ENCODE assay signal across 8 cellular contexts in genomic region chr15:73752817-73753214, GRCh38. TPM values are rescaled to one million over a fixed set of nuclear protein-coding genes. Genes with fewer than 3 reads are reported as not detected.
DNase-seq lines count a peak whose midpoint lies in the region; ATAC-seq and TF ChIP-seq lines count a peak whose summit lies in the region.

No MANE protein-coding gene starts in this region.

- no peak for TF ChIP-seq CTCF in BJ (IDR thresholded peaks at IDR 0.05; ENCODE audit: insufficient read depth, low read depth, low read length)
- no peak for TF ChIP-seq CTCF in cardiac muscle cell (IDR thresholded peaks at IDR 0.05; ENCODE audit: low read depth, low read length)
- TF ChIP-seq CTCF in progenitor cell of endocrine pancreas (IDR thresholded peaks at IDR 0.05; ENCODE audit: unreplicated experiment) = no peak
- TF ChIP-seq CTCF in OCI-LY7 (conservative IDR thresholded peaks at IDR 0.05; ENCODE audit: low read length) = no peak

- no peaks in the 10 kb centered on the region for H3K36me3 Mint-ChIP-seq in progenitor cell of endocrine pancreas (ENCODE audit: insufficient read depth)

- CTCF ChIA-PET in BJ (lab: Yijun Ruan, JAX) (no interaction called here), OCI-LY7 (lab: Charles Lee; ENCODE audit: unreplicated experiment) (no interaction called here)

- H3K4me1 Mint-ChIP-seq in progenitor cell of endocrine pancreas (ENCODE audit: low read depth) = peaks cover 1% of the 10 kb centered on the region

- no peak for ATAC-seq in HG03280 (IDR thresholded peaks at IDR 0.05; ENCODE audit: unreplicated experiment)

- peaks cover 67% of the 10 kb centered on the region for H3K27me3 Mint-ChIP-seq in progenitor cell of endocrine pancreas

- intact Hi-C loops in OCI-LY7 (cut with micrococcal nuclease; ENCODE audit: unreplicated experiment) = no loop called here

- no peak overlapping the region for H3K4me3 Mint-ChIP-seq in progenitor cell of endocrine pancreas (ENCODE audit: low read depth)

- H3K27ac Mint-ChIP-seq in progenitor cell of endocrine pancreas = no peak overlapping the region

- H3K27ac ChIP-seq in SJCRH30 = no peak overlapping the region
- no peak overlapping the region for H3K27ac ChIP-seq in cardiac muscle cell
- no peak overlapping the region for H3K27ac ChIP-seq in OCI-LY7 (ENCODE audit: low read depth, low read length, poor library complexity, severe bottlenecking)

- DNase-seq in BJ (ENCODE audit: low read depth) = no peak
- DNase-seq in SJCRH30 = no peak
- peak; percentile 47 to 66 for DNase-seq in cardiac muscle cell (ENCODE audit: low read depth in 1 of 2, low spot score in 1 of 2)
- peak; percentile 21 for DNase-seq in progenitor cell of endocrine pancreas (ENCODE audit: low spot score, unreplicated experiment)
- no peak for DNase-seq in OCI-LY7 (ENCODE audit: low spot score)
- no peak for DNase-seq in globus pallidus (ENCODE audit: low spot score)
- no peak for DNase-seq in central memory CD4-positive, alpha-beta T cell

- peak overlapping the region; percentile 40 for H3K4me3 ChIP-seq in BJ (ENCODE audit: low read depth, low read length)
- H3K4me3 ChIP-seq in SJCRH30 = peak overlapping the region; percentile 19; the same call in 1 of the 2 replicates
- peak overlapping the region; percentile 54 for H3K4me3 ChIP-seq in cardiac muscle cell
- H3K4me3 ChIP-seq in OCI-LY7 (ENCODE audit: low read depth, low read length, poor library complexity, severe bottlenecking) = no peak overlapping the region

- BruUV-seq in OCI-LY7 (replicated peaks; lab: Mats Ljungman, UMichigan) = no TSS peak

- H3K9me2 ChIP-seq in OCI-LY7 (ENCODE audit: insufficient read depth, low read length) = no peaks in the 10 kb centered on the region

- no peak overlapping the region for H2AFZ ChIP-seq in OCI-LY7 (ENCODE audit: low read length)

- H3K9me3 Mint-ChIP-seq in progenitor cell of endocrine pancreas (ENCODE audit: low read depth) = no peaks in the 10 kb centered on the region

- no peaks in the 10 kb centered on the region for H4K20me1 ChIP-seq in OCI-LY7 (ENCODE audit: insufficient read depth, low read length)

- POLR2A ChIA-PET in BJ (lab: Charles Lee) (interaction anchor here (0.5 to 0.6 kb wide), 2 partner anchors 28 to 48 kb away, joined by 3 to 4 read pairs; no protein-coding TSS in a partner anchor), OCI-LY7 (lab: Charles Lee) (no interaction called here)

- H3K79me2 ChIP-seq in OCI-LY7 (ENCODE audit: insufficient read depth, low read depth, low read length) = no peaks in the 10 kb centered on the region

- H3K4me1 ChIP-seq in SJCRH30 (no peaks in the 10 kb centered on the region), cardiac muscle cell (ENCODE audit: low read depth) (no peaks in the 10 kb centered on the region), OCI-LY7 (ENCODE audit: insufficient read depth, low read length, poor library complexity, severe bottlenecking) (no peaks in the 10 kb centered on the region)

- H3K27me3 ChIP-seq in BJ (ENCODE audit: control insufficient read depth, insufficient read depth, low read length) (peaks cover 23% of the 10 kb centered on the region), SJCRH30 (peaks cover 21% of the 10 kb centered on the region), cardiac muscle cell (peaks cover 20% of the 10 kb centered on the region)

- no peaks in the 10 kb centered on the region for H3K36me3 ChIP-seq in BJ (ENCODE audit: control insufficient read depth, insufficient read depth, low read length)
- H3K36me3 ChIP-seq in SJCRH30 = no peaks in the 10 kb centered on the region
- no peaks in the 10 kb centered on the region for H3K36me3 ChIP-seq in cardiac muscle cell
- H3K36me3 ChIP-seq in OCI-LY7 (ENCODE audit: insufficient read depth, low read length) = no peaks in the 10 kb centered on the region

- H3K9me3 ChIP-seq in SJCRH30 (replicated peaks) (no peaks in the 10 kb centered on the region), cardiac muscle cell (ENCODE audit: low read depth) (no peaks in the 10 kb centered on the region), OCI-LY7 (ENCODE audit: low read length) (no peaks in the 10 kb centered on the region)

- H3K4me2 ChIP-seq in OCI-LY7 (ENCODE audit: low read length) = no peak overlapping the region

RNA-seq across cellular contexts. Expression of gene INSYN1, which starts 0.3 kb away (rescaled TPM):
- polyA plus RNA-seq in BJ (2011; rRNA removed) (3.2 and 3.5 TPM in 2 replicates), cardiac muscle cell (5.4 and 9.2 TPM in 2 replicates)
- polyA minus RNA-seq in BJ (2011; rRNA and poly(A)+ RNA removed) = 2.2 and 2.4 TPM in 2 replicates
- 0.05 TPM in 1 of 2 replicates, not detected in the other for total RNA-seq in SJCRH30 (2014; rRNA removed; shearing (Covaris generic))
- total RNA-seq in cardiac muscle cell (9.6 and 15.8 TPM in 2 replicates), progenitor cell of endocrine pancreas (3.7 and 4.5 TPM in 2 replicates), OCI-LY7 (2022) (not detected in 2 replicates)
- total RNA-seq in OCI-LY7 (2014; rRNA removed; shearing (Covaris generic)) = not detected in 2 replicates

Comparison
In these comparisons a context has a peak if more than half of its experiments do, and no peak if none do; other contexts are left out.
1. DNase-seq: peak in cardiac muscle cell (2 of 2) and progenitor cell of endocrine pancreas (single experiment); none in BJ (single experiment), SJCRH30 (0 of 2), OCI-LY7 (single experiment), globus pallidus (single experiment) and central memory CD4-positive, alpha-beta T cell (single experiment).